ENCODE assay signal across 8 cellular contexts in the genomic region with DNA sequence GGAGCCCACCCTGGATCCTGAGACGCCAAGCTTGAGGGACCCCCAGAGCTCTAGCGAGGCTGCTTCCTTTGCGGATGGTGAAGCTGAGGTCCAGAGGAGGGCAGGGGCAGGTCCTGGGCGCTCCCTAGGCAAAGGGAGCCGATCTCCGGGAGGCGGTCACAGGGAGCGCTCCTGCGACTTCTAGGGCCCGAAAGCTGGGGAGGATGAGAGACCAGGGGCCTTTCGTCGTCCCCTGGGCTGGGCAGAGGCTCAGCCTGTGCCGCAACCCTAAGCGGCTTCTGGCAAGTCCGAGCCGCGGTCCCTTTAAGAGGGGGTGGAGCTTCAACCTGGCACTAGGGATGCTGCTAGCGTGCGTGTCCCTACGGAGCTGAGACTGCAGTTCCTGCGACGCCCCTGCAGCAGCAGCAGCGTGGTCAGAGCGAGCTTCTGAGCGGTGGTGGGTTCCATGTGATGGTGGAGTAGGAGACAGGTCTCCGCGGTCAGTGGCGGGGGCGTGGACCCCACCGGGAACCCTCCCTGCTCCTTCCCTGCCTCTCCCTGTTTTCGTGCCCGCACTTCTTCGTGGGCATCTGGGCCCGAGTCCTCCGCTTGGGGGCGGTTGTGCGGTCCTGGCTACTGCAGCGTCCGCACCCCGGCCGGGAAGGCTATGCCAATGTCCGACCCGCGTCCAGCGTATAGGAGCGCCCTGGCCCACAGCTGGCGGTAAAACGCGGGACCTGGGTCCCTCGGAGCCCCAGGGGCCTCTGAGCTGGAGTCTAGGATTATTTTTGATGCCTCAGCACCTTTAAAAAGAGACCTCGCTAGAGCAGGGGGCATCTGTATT.
DNase-seq lines count a peak whose midpoint lies in the region; ATAC-seq and TF ChIP-seq lines count a peak whose summit lies in the region.

No MANE protein-coding gene starts in this region.

- H3K4me3 Mint-ChIP-seq in activated T-helper 17 cell treated with anti-CD3 and anti-CD28 coated beads, Interleukin-2, amount 50 U/mL, for 72 hours = peak overlapping the region; percentile 85
- peak overlapping the region; percentile 78 for H3K4me3 Mint-ChIP-seq in natural killer cell treated with Interleukin-12 subunit alpha and Interleukin-12 subunit beta and Interleukin-15 and Interleukin-18, amount 100 ng/mL, for 72 hours

- DNase-seq in DMS114 treated with DMSO at 0.1 percent for 48 hours (lab: John Stamatoyannopoulos, UW; ENCODE audit: unreplicated experiment) = peak; percentile 52
- peak; percentile 80 for DNase-seq in HuH-7 (ENCODE audit: low spot score)
- DNase-seq in Panc1 (ENCODE audit: low read depth, low spot score) = peak; percentile 62
- DNase-seq in fibroblast of peridontal ligament (ENCODE audit: extremely low read depth) = peak; percentile 80
- DNase-seq in natural killer cell treated with Interleukin-12 subunit alpha and Interleukin-12 subunit beta and Interleukin-15 and Interleukin-18, amount 100 ng/mL, for 72 hours (ENCODE audit: low spot score) = peak; percentile 86
- peak; percentile 78 for DNase-seq in stimulated activated naive CD4-positive, alpha-beta T cell treated with Interleukin-2 at 50 U/mL for 16 hours (lab: John Stamatoyannopoulos, UW)

- POLR2A ChIA-PET in Panc1 (lab: Charles Lee) = interaction anchor here (0.6 kb wide), 1 partner anchor 734 kb away, joined by 3 read pairs; no protein-coding TSS in a partner anchor

- no TSS peak for BruUV-seq in Panc1 (replicated peaks; lab: Mats Ljungman, UMichigan)

- intact Hi-C loops in Panc1 (cut with micrococcal nuclease; ENCODE audit: unreplicated experiment) = no loop called here

- peaks cover 22% of the 10 kb centered on the region for H3K4me1 Mint-ChIP-seq in activated T-helper 17 cell treated with anti-CD3 and anti-CD28 coated beads, Interleukin-2, amount 50 U/mL, for 72 hours
- peaks cover 11 to 36% of the 10 kb centered on the region in 2 donors for H3K4me1 Mint-ChIP-seq in natural killer cell treated with Interleukin-12 subunit alpha and Interleukin-12 subunit beta and Interleukin-15 and Interleukin-18, amount 100 ng/mL, for 72 hours (ENCODE audit: low read depth in 2 of 2)

- peaks cover 26% of the 10 kb centered on the region for H3K36me3 Mint-ChIP-seq in activated T-helper 17 cell treated with anti-CD3 and anti-CD28 coated beads, Interleukin-2, amount 50 U/mL, for 72 hours (ENCODE audit: low read depth)
- H3K36me3 Mint-ChIP-seq in natural killer cell treated with Interleukin-12 subunit alpha and Interleukin-12 subunit beta and Interleukin-15 and Interleukin-18, amount 100 ng/mL, for 72 hours = peaks cover 12% of the 10 kb centered on the region

- H3K4me3 ChIP-seq in Panc1 (ENCODE audit: low read depth in 2 of 2, low read length in 2 of 2) = peak overlapping the region; percentile 75 to 89

- ATAC-seq in GM21515 (IDR thresholded peaks at IDR 0.05; ENCODE audit: unreplicated experiment) (peak; percentile 100), Panc1 (peak; percentile 99)
- peak; percentile 99 for ATAC-seq in activated T-helper 17 cell treated with anti-CD3 and anti-CD28 coated beads, Interleukin-2, amount 50 U/mL, for 72 hours (replicated peaks)
- ATAC-seq in natural killer cell treated with Interleukin-12 subunit alpha and Interleukin-12 subunit beta and Interleukin-15 and Interleukin-18, amount 100 ng/mL, for 72 hours = peak; percentile 99 to 100

- no peaks in the 10 kb centered on the region for H3K27me3 ChIP-seq in Panc1 (ENCODE audit: control insufficient read depth, insufficient read depth, low read length)

- H3K27me3 Mint-ChIP-seq in activated T-helper 17 cell treated with anti-CD3 and anti-CD28 coated beads, Interleukin-2, amount 50 U/mL, for 72 hours = peaks cover 1% of the 10 kb centered on the region
- peaks cover 0 to 5% of the 10 kb centered on the region in 2 donors for H3K27me3 Mint-ChIP-seq in natural killer cell treated with Interleukin-12 subunit alpha and Interleukin-12 subunit beta and Interleukin-15 and Interleukin-18, amount 100 ng/mL, for 72 hours

- peaks cover 8% of the 10 kb centered on the region; the same call in 1 of the 2 replicates for H3K4me1 ChIP-seq in Panc1 (ENCODE audit: control insufficient read depth, insufficient read depth, low read length)

- peak overlapping the region; percentile 87 for H3K27ac Mint-ChIP-seq in activated T-helper 17 cell treated with anti-CD3 and anti-CD28 coated beads, Interleukin-2, amount 50 U/mL, for 72 hours
- peak overlapping the region; percentile 52 to 88 for H3K27ac Mint-ChIP-seq in natural killer cell treated with Interleukin-12 subunit alpha and Interleukin-12 subunit beta and Interleukin-15 and Interleukin-18, amount 100 ng/mL, for 72 hours

- H3K9me3 Mint-ChIP-seq in activated T-helper 17 cell treated with anti-CD3 and anti-CD28 coated beads, Interleukin-2, amount 50 U/mL, for 72 hours = no peaks in the 10 kb centered on the region
- H3K9me3 Mint-ChIP-seq in natural killer cell treated with Interleukin-12 subunit alpha and Interleukin-12 subunit beta and Interleukin-15 and Interleukin-18, amount 100 ng/mL, for 72 hours = no peaks in the 10 kb centered on the region

- in situ Hi-C loops in Panc1 (cut with HindIII; ENCODE audit: low pct_unique_long_range_greater_than_20kb, low sequenced_read_pairs) = no loop called here

- no peaks in the 10 kb centered on the region for H3K9me3 ChIP-seq in Panc1 (ENCODE audit: control insufficient read depth, insufficient read depth, low read depth, low read length)

- TF ChIP-seq CTCF in Panc1 (IDR thresholded peaks at IDR 0.05) = peak; percentile 24

- peak overlapping the region; percentile 87 for H3K27ac ChIP-seq in Panc1 (ENCODE audit: low read length)

- CTCF ChIA-PET in Panc1 (lab: Charles Lee) = interaction anchor here (0.7 to 1.8 kb wide), 3 partner anchors 8 to 119 kb away, joined by 5 to 10 read pairs (median 7); no protein-coding TSS in a partner anchor

- no peaks in the 10 kb centered on the region for H3K36me3 ChIP-seq in Panc1 (ENCODE audit: control insufficient read depth, insufficient read depth, low read length)

Comparison
In these comparisons a context has a peak if more than half of its experiments do, and no peak if none do; other contexts are left out.
1. Peak in every context shown above with its lines: DNase-seq, ATAC-seq, H3K4me3 ChIP-seq and H3K27ac ChIP-seq.